23 cellular contexts compared by ENCODE assay signal in genomic region chr5:134215757-134216156, GRCh38.
"Had no signal": no experiment of that assay in that cellular context is flagged by ENCODE, and none has a peak within 500 bp of the region (broad histone marks: within the 10 kb centered on the region; RNA-seq: fewer than 3 reads in every experiment).

No MANE protein-coding gene starts in this region.

- H3K9me3 ChIP-seq: pancreas, prostate gland, testis, tibial nerve had no signal

- DNase-seq: cortex of kidney; dorsolateral prefrontal cortex; effector CD8-positive, alpha-beta T cell; foreskin melanocyte; heart left ventricle; hypothalamus; kidney glomerular epithelial cell; mammary epithelial cell; natural killer cell; nucleus accumbens; pancreas; retina; right lobe of liver; spleen; stimulated activated CD4-positive, alpha-beta T cell treated with anti-CD3 and anti-CD28 coated beads, Interleukin-15, amount 100 ng/mL, for 24 hours; stimulated activated CD4-positive, alpha-beta T cell treated with anti-CD3 and anti-CD28 coated beads, Interleukin-1b, Interleukin-23, amount 100 ng/mL, for 48 hours; stimulated activated CD4-positive, alpha-beta T cell treated with anti-CD3 and anti-CD28 coated beads, Interleukin-4, amount 100 ng/mL, for 24 hours; stimulated activated naive CD8-positive, alpha-beta T cell treated with anti-CD3 and anti-CD28 coated beads, Interleukin-15, amount 100 ng/mL, for 72 hours; testis had no signal

- H3K27me3 Mint-ChIP-seq: stimulated activated memory B cell treated with anti-CD40 and anti-IgM and Interleukin-4, amounts not matched to agents 10 μg/mL and 1 μg/mL and 100 μg/mL, for 72 hours; stimulated activated naive CD8-positive, alpha-beta T cell treated with anti-CD3 and anti-CD28 coated beads, Interleukin-15, amount 100 ng/mL, for 72 hours had no signal

- H3K4me3 Mint-ChIP-seq: natural killer cell; neural progenitor cell; stimulated activated memory B cell treated with anti-CD40 and anti-IgM and Interleukin-4, amounts not matched to agents 10 μg/mL and 1 μg/mL and 100 μg/mL, for 72 hours; stimulated activated naive CD8-positive, alpha-beta T cell treated with anti-CD3 and anti-CD28 coated beads, Interleukin-15, amount 100 ng/mL, for 72 hours had no signal

- H3K36me3 ChIP-seq: pancreas, prostate gland, right lobe of liver had no signal

- H2AFZ ChIP-seq: neural progenitor cell had no signal

- ATAC-seq: heart left ventricle; natural killer cell; pancreas; right lobe of liver; stimulated activated memory B cell treated with anti-CD40 and anti-IgM and Interleukin-4, amounts not matched to agents 10 μg/mL and 1 μg/mL and 100 μg/mL, for 72 hours; stimulated activated naive CD8-positive, alpha-beta T cell treated with anti-CD3 and anti-CD28 coated beads, Interleukin-15, amount 100 ng/mL, for 72 hours had no signal

- H3K4me1 ChIP-seq: neural progenitor cell, prostate gland had no signal

- H3K27ac ChIP-seq: dorsolateral prefrontal cortex, neural progenitor cell, pancreas, prostate gland, right lobe of liver, spleen, testis, tibial nerve had no signal

- H3K4me3 ChIP-seq: dorsolateral prefrontal cortex, heart left ventricle, neural progenitor cell, pancreas, prostate gland, right lobe of liver, spleen, testis, tibial nerve had no signal

- H3K4me1 Mint-ChIP-seq: neural progenitor cell had no signal

- H3K27me3 ChIP-seq: dorsolateral prefrontal cortex, heart left ventricle, neural progenitor cell, pancreas, right lobe of liver, spleen, testis, tibial nerve had no signal

- H3K9ac ChIP-seq: neural progenitor cell had no signal

- H3K4me2 ChIP-seq: neural progenitor cell had no signal

- H3K27ac Mint-ChIP-seq: neural progenitor cell; stimulated activated memory B cell treated with anti-CD40 and anti-IgM and Interleukin-4, amounts not matched to agents 10 μg/mL and 1 μg/mL and 100 μg/mL, for 72 hours; stimulated activated naive CD8-positive, alpha-beta T cell treated with anti-CD3 and anti-CD28 coated beads, Interleukin-15, amount 100 ng/mL, for 72 hours had no signal

- H3K36me3 Mint-ChIP-seq: natural killer cell had no signal

- H3K9me3 Mint-ChIP-seq: natural killer cell; stimulated activated memory B cell treated with anti-CD40 and anti-IgM and Interleukin-4, amounts not matched to agents 10 μg/mL and 1 μg/mL and 100 μg/mL, for 72 hours; stimulated activated naive CD8-positive, alpha-beta T cell treated with anti-CD3 and anti-CD28 coated beads, Interleukin-15, amount 100 ng/mL, for 72 hours had no signal
